8 cellular contexts compared by ENCODE assay signal in the genomic region with DNA sequence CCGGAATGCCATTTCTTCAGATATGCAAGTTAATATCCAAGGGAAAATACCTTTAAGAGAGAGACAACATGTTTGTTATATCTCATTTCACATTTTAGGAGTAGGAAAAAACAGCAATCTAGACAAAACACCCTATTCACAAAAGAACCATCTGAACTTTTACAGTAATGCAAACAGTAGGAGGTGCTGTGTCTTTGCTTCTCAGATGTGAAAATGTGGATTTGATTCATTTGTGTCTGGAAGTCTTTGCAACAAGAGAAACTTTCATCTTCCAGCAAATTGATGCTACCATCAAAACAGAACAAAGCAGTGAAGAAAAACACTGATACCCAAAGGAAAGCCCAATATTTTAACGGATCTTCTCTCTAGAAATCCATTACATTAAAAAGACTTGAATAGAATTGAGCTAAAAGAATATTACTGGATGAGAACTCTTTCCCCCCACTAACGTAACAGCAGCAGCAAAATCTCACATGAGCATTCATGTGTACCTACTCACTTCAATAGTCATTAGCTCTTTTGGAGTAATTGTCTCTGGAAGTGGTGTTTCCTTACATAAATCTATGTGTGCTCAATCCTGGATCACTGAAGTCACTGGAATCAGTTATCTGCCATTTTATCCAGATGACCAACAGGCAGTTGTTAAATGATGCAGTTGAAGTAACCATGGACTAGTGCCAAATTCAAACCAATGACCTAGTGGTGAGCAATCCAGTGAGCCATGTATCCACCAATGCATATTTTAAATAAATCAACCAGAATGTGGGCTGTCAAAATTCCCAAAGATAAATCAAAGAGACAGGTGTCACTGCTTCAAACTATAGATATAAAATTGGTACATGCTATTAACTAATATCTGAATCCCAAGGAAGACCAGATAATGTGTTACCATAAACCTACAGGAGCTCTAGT. TPM values are rescaled to one million over a fixed set of nuclear protein-coding genes. Genes with fewer than 3 reads are reported as not detected.
DNase-seq lines count a peak whose midpoint lies in the region; ATAC-seq, FAIRE-seq and TF ChIP-seq lines count a peak whose summit lies in the region.

No MANE protein-coding gene starts in this region.

- peaks cover 24 to 47% of the 10 kb centered on the region in 2 donors for H3K27me3 Mint-ChIP-seq in T-cell

- H3K27ac ChIP-seq in cardiac muscle cell (no peak overlapping the region), kidney (ENCODE audit: low read depth in 2 of 2, low read length in 2 of 2) (no peak overlapping the region)

- H3K4me3 ChIP-seq in cardiac muscle cell, result peak overlapping the region; percentile 90
- peak overlapping the region in 1 of 2 donors; percentile 14 for H3K4me3 ChIP-seq in kidney (ENCODE audit: low read length in 2 of 2)

- H3K36me3 Mint-ChIP-seq in T-cell, result no peaks in the 10 kb centered on the region

- H3K9me3 ChIP-seq in cardiac muscle cell (ENCODE audit: low read depth) (no peaks in the 10 kb centered on the region), kidney (ENCODE audit: control insufficient read depth in 1 of 2, low read length in 2 of 2) (no peaks in the 10 kb centered on the region)

- POLR2A ChIA-PET in T-cell (lab: Charles Lee), result no interaction called here

- CTCF ChIA-PET in T-cell (lab: Charles Lee), result no interaction called here

- FAIRE-seq in kidney (lab: Jason Lieb, UNC), result no peak
- FAIRE-seq in urothelium cell line (lab: Jason Lieb, UNC), result peak; percentile 86

- no peak overlapping the region for H3K27ac Mint-ChIP-seq in T-cell

- H3K36me3 ChIP-seq in cardiac muscle cell (no peaks in the 10 kb centered on the region), kidney (ENCODE audit: control insufficient read depth in 1 of 2, insufficient read depth in 2 of 2, low read length in 2 of 2) (no peaks in the 10 kb centered on the region)

- TF ChIP-seq CTCF in cardiac muscle cell (IDR thresholded peaks at IDR 0.05; ENCODE audit: low read depth, low read length) (peak; percentile 63), kidney (IDR thresholded peaks at IDR 0.05; ENCODE audit: borderline replicate concordance, extremely low read depth, insufficient read depth) (peak; percentile 17)

- no peaks in the 10 kb centered on the region for H3K27me3 ChIP-seq in cardiac muscle cell

- H3K4me1 ChIP-seq in cardiac muscle cell (ENCODE audit: low read depth), result peaks cover 4% of the 10 kb centered on the region
- H3K4me1 ChIP-seq in kidney (ENCODE audit: control insufficient read depth in 1 of 2, insufficient read depth in 1 of 2, low read depth in 1 of 2, low read length in 2 of 2), result no peaks in the 10 kb centered on the region

- peaks cover 0 to 16% (median 5%) of the 10 kb centered on the region in 3 donors for H3K9me3 Mint-ChIP-seq in T-cell

- no peak for ATAC-seq in T-cell (replicated peaks in 1 of 4)

- H3K4me3 Mint-ChIP-seq in T-cell, result no peak overlapping the region

- H3K9ac ChIP-seq in kidney (ENCODE audit: low read length in 2 of 2), result no peak overlapping the region

- peaks cover 0 to 6% (median 5%) of the 10 kb centered on the region in 3 donors for H3K4me1 Mint-ChIP-seq in T-cell

- intact Hi-C loops in cardiac septum (cut with DNase I), result loop anchor here (5.0 to 10.0 kb wide), 4 partner anchors 35 to 558 kb away; no protein-coding TSS in a partner anchor
- intact Hi-C loops in kidney (cut with DNase I), result no loop called here

- DNase-seq in cardiac muscle cell (ENCODE audit: low read depth in 1 of 2, low spot score in 1 of 2) (peak; percentile 29 to 64), cardiac septum (ENCODE audit: low spot score) (no peak), amniotic epithelial cell (ENCODE audit: low read depth) (peak; percentile 82), kidney (no peak), urothelium cell line (ENCODE audit: low spot score) (peak; percentile 57), T-cell (no peak), cerebellum (ENCODE audit: low spot score) (no peak)
- DNase-seq in effector CD4-positive, alpha-beta T cell, result no peak

RNA-seq across cellular contexts. Expression of a gene that starts 1.8 kb away (rescaled TPM):
- total RNA-seq in cardiac muscle cell (36.2 and 53.5 TPM in 2 replicates), cardiac septum (60.8 TPM), kidney (17.2 TPM), T-cell (1 to 10 TPM in 1 of 5 donors, under 1 TPM in 4; 0.10 to 1.2 (median 0.23) TPM), cerebellum (33.2 TPM)
- polyA plus RNA-seq in cardiac muscle cell (15.5 and 29.6 TPM in 2 replicates), kidney (ENCODE audit: insufficient read depth, low read depth, low replicate concordance) (3.9 TPM)

Comparison
In these comparisons a context has a peak if more than half of its experiments do, and no peak if none do; other contexts are left out.
1. DNase-seq: peak in cardiac muscle cell (2 of 2), amniotic epithelial cell (single experiment) and urothelium cell line (single experiment); none in cardiac septum (single experiment), kidney (single experiment), T-cell (0 of 34), cerebellum (single experiment) and effector CD4-positive, alpha-beta T cell (single experiment).